8 cellular contexts compared by ENCODE assay signal in the genomic region with DNA sequence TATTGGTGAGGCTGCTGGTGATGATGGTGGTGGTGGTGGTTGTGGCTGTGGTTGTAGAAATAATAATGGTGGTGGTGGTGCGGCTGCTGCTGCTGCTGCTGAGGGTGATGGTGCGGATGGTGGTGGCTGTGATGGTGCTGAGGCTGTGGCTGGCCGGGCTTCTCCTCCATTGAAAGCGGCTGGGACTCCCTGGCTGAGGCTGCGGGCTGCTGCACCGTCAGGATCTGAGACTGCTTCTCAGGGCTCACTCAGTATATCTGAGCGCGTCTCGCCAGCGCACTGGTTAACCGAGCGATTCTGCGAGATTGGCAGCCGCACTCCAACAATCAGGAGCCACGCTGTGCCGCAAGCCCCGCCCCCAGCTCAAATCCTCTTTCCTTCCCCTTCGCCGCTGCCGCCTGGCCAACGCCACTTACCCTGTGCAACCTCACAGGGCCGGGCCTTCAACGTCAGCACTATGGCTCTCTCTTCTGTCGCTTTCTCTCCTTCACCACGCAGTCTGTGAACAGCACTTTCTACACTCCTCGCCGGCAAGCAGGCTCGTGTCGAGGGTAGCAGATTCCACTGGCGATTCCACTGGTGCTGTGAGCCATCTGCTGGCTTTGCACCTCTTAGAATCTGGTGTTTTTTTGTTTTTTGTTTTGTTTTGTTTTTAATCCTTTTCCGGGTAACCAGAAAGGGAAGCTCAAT. TPM values are rescaled to one million over a fixed set of nuclear protein-coding genes. Genes with fewer than 3 reads are reported as not detected.
DNase-seq lines count a peak whose midpoint lies in the region; ATAC-seq lines count a peak whose summit lies in the region.

TSS of gene NUFIP2 (minus strand) at position 259 of the 690 bp plus-strand sequence. CDS start at position 170, 89 bp downstream.

- H3K36me3 ChIP-seq in BLaER1 treated with 17β-estradiol and CSF1 and Interleukin-3, amounts not matched to agents 10 nM and 100 nM = peaks cover 13 to 29% (median 24%) of the 10 kb centered on the region in 11 experiments

- DNase-seq in NCI-H748 (lab: John Stamatoyannopoulos, UW; ENCODE audit: unreplicated experiment) (peak; percentile 100), cortex of kidney (lab: John Stamatoyannopoulos, UW) (peak; percentile 32), left colon (peak; percentile 99)
- peak; percentile 98 for DNase-seq in activated CD4-positive, alpha-beta T cell treated with anti-CD3 and anti-CD28 coated beads, Interleukin-2, amount 50 U/mL, for 1 hour
- DNase-seq in stimulated activated CD4-positive, alpha-beta T cell treated with anti-CD3 and anti-CD28 coated beads, Interleukin-1b, Interleukin-23, amount 100 ng/mL, for 48 hours = peak; percentile 99

- H3K4me3 ChIP-seq in BLaER1 treated with 17β-estradiol and CSF1 and Interleukin-3, amounts not matched to agents 10 nM and 100 nM = peak within 1 kb of the TSS; percentile 95 to 100 (median 98)

- peak; percentile 86 for ATAC-seq in GM19351 (IDR thresholded peaks at IDR 0.05; ENCODE audit: unreplicated experiment)
- ATAC-seq in HG03521 (IDR thresholded peaks at IDR 0.05; ENCODE audit: unreplicated experiment) = peak; percentile 69
- ATAC-seq in left colon = peak; percentile 87

- H3K4me1 ChIP-seq in BLaER1 treated with 17β-estradiol and CSF1 and Interleukin-3, amounts not matched to agents 10 nM and 100 nM = peaks cover 18 to 37% (median 27%) of the 10 kb centered on the region in 10 experiments

- peak within 1 kb of the TSS; percentile 71 to 89 (median 80) for H3K4me2 ChIP-seq in BLaER1 treated with 17β-estradiol and CSF1 and Interleukin-3, amounts not matched to agents 10 nM and 100 nM

- no peaks in the 10 kb centered on the region for H3K9me3 ChIP-seq in BLaER1 treated with 17β-estradiol and CSF1 and Interleukin-3, amounts not matched to agents 10 nM and 100 nM (replicated peaks in 1 of 11)

- peak within 1 kb of the TSS; percentile 91 to 100 (median 97) for H3K27ac ChIP-seq in BLaER1 treated with 17β-estradiol and CSF1 and Interleukin-3, amounts not matched to agents 10 nM and 100 nM

- H4K20me1 ChIP-seq in BLaER1 treated with 17β-estradiol and CSF1 and Interleukin-3, amounts not matched to agents 10 nM and 100 nM = peaks cover 33 to 45% (median 41%) of the 10 kb centered on the region in 11 experiments

- H3K27me3 ChIP-seq in BLaER1 treated with 17β-estradiol and CSF1 and Interleukin-3, amounts not matched to agents 10 nM and 100 nM = no peaks in the 10 kb centered on the region

- peak within 1 kb of the TSS; percentile 93 to 100 (median 98) for H3K9ac ChIP-seq in BLaER1 treated with 17β-estradiol and CSF1 and Interleukin-3, amounts not matched to agents 10 nM and 100 nM

- intact Hi-C loops in left colon (cut with DNase I, micrococcal nuclease) = loop anchor here in 1 of 2 donors (5.0 kb wide), 1 partner anchor 147 kb away; no protein-coding TSS in a partner anchor

RNA-seq across cellular contexts. Expression of gene NUFIP2, which starts in this region (rescaled TPM):
- 10 to 100 TPM; 42.4 to 47.2 TPM for total RNA-seq in left colon

Comparison
In these comparisons a context has a peak if more than half of its experiments do, and no peak if none do; other contexts are left out.
1. Peak in every context shown above with its lines: DNase-seq, ATAC-seq, H3K4me3 ChIP-seq and H3K27ac ChIP-seq.
2. DNase-seq: peak in every context shown above with its lines; median percentile 100 in NCI-H748; 99 in left colon; 99 in stimulated activated CD4-positive, alpha-beta T cell treated with anti-CD3 and anti-CD28 coated beads, Interleukin-1b, Interleukin-23, amount 100 ng/mL, for 48 hours; 98 in activated CD4-positive, alpha-beta T cell treated with anti-CD3 and anti-CD28 coated beads, Interleukin-2, amount 50 U/mL, for 1 hour; 32 in cortex of kidney.